Comparison of ENCODE assay signal across 21 cellular contexts in genomic region chr7:12964836-12965235, GRCh38.
"Had no signal": no experiment of that assay in that cellular context is flagged by ENCODE, and none has a peak within 500 bp of the region (broad histone marks: within the 10 kb centered on the region; RNA-seq: fewer than 3 reads in every experiment).

No MANE protein-coding gene starts in this region.

- H3K4me3 Mint-ChIP-seq: dendritic cell treated with granulocyte-macrophage colony-stimulating factor and Interleukin-4, amounts not matched to agents 40 ng/mL and 50 ng/mL, for 4 days; effector memory CD8-positive, alpha-beta T cell; nephron progenitor cell; type B pancreatic cell had no signal

- FAIRE-seq: colon, frontal cortex, urothelium cell line had no signal

- H3K36me3 Mint-ChIP-seq: type B pancreatic cell had no signal

- H3K4me3 ChIP-seq: heart left ventricle, sigmoid colon, skin epidermis, stomach had no signal

- H3K27me3 ChIP-seq: heart left ventricle, neutrophil, sigmoid colon, stomach had no signal

- H3K4me1 ChIP-seq: sigmoid colon had no signal

- H3K9me3 ChIP-seq: heart left ventricle, neutrophil, sigmoid colon, stomach had no signal

- DNase-seq: cerebellar nuclear complex; effector memory CD8-positive, alpha-beta T cell; heart left ventricle; hippocampal formation; kidney glomerular epithelial cell; midbrain; nephron progenitor cell; posterior cingulate gyrus; sigmoid colon; stimulated activated CD4-positive, alpha-beta T cell treated with anti-CD3 and anti-CD28 coated beads, Interleukin-2, amount 100 ng/mL, for 24 hours; stimulated activated CD4-positive, alpha-beta T cell treated with anti-CD3 and anti-CD28 coated beads, Interleukin-4, amount 100 ng/mL, for 4 hours; stimulated activated naive CD4-positive, alpha-beta T cell; stomach; substantia nigra had no signal

- H3K36me3 ChIP-seq: heart left ventricle, neutrophil, sigmoid colon, stomach had no signal

- H3K9me3 Mint-ChIP-seq: dendritic cell treated with granulocyte-macrophage colony-stimulating factor and Interleukin-4, amounts not matched to agents 40 ng/mL and 50 ng/mL, for 4 days; effector memory CD8-positive, alpha-beta T cell; nephron progenitor cell; type B pancreatic cell had no signal

- ATAC-seq: effector memory CD8-positive, alpha-beta T cell; heart left ventricle had no signal

- H3K27ac ChIP-seq: heart left ventricle, neutrophil, sigmoid colon, stomach had no signal

- H3K27me3 Mint-ChIP-seq: type B pancreatic cell had no signal

- H3K27ac Mint-ChIP-seq: dendritic cell treated with granulocyte-macrophage colony-stimulating factor and Interleukin-4, amounts not matched to agents 40 ng/mL and 50 ng/mL, for 4 days; effector memory CD8-positive, alpha-beta T cell; nephron progenitor cell; type B pancreatic cell had no signal
